Comparison of ENCODE assay signal across 25 cellular contexts in the genomic region with DNA sequence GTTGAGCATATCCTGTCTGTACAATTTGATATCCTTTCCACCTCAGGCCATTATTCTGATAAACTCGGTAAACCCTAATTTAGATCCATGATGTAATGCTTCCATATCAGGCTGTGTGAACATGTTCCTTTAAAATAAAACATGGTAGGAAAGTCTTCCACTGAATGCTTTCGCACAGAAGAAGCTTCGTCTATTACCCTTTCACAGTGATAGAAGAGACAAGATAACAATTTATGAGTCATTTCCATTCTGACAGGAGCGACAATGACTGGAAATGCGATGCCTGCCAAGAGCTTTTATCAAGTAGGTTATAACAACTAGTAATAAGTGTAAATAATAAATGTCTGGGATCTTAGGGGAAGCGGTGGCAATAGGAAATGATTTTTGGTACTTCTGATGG.
"Had no signal": no experiment of that assay in that cellular context is flagged by ENCODE, and none has a peak within 500 bp of the region (broad histone marks: within the 10 kb centered on the region; RNA-seq: fewer than 3 reads in every experiment).

No MANE protein-coding gene starts in this region.

- H3K36me3 ChIP-seq: neural progenitor cell, ovary, right lobe of liver, sigmoid colon, stomach, thoracic aorta, thyroid gland, tibial nerve, upper lobe of right lung, uterus had no signal

- H3K27me3 ChIP-seq: neural progenitor cell, ovary, right lobe of liver, sigmoid colon, stomach, thyroid gland, tibial nerve, uterus had no signal

- H3K9me3 ChIP-seq: ovary, psoas muscle, right lobe of liver, sigmoid colon, stomach, thoracic aorta, thyroid gland, tibial nerve, upper lobe of right lung, uterus had no signal

- H3K4me2 ChIP-seq: neural progenitor cell had no signal

- H2AFZ ChIP-seq: neural progenitor cell, parathyroid adenoma had no signal

- H3K9ac ChIP-seq: neural progenitor cell, parathyroid adenoma had no signal

- DNase-seq: naive thymus-derived CD4-positive, alpha-beta T cell; natural killer cell; nephron progenitor cell; occipital lobe; ovary; psoas muscle; right cardiac atrium; right lobe of liver; sigmoid colon; small intestine; stimulated activated CD4-positive, alpha-beta T cell treated with anti-CD3 and anti-CD28 coated beads, Interleukin-15, amount 100 ng/mL, for 24 hours; stimulated activated CD4-positive, alpha-beta T cell treated with anti-CD3 and anti-CD28 coated beads, Interleukin-2, amount 100 ng/mL, for 24 hours; stimulated activated CD4-positive, alpha-beta T cell treated with anti-CD3 and anti-CD28 coated beads, Interleukin-2, amount 100 ng/mL, for 48 hours; stimulated activated CD4-positive, alpha-beta T cell treated with anti-CD3 and anti-CD28 coated beads, Interleukin-4, amount 100 ng/mL, for 24 hours; stimulated activated naive B cell treated with anti-CD40 and anti-IgM and Interleukin-4, amounts not matched to agents 10 μg/mL and 1 μg/mL and 100 μg/mL, for 72 hours; stimulated activated naive CD4-positive, alpha-beta T cell treated with Interleukin-2 at 50 U/mL for 16 hours; stomach; thyroid gland; upper lobe of right lung; uterus had no signal

- H3K27ac ChIP-seq: neural progenitor cell, ovary, parathyroid adenoma, psoas muscle, right lobe of liver, sigmoid colon, stomach, thoracic aorta, thyroid gland, tibial nerve, upper lobe of right lung, uterus had no signal

- H3K79me2 ChIP-seq: parathyroid adenoma had no signal

- ATAC-seq: naive thymus-derived CD4-positive, alpha-beta T cell; natural killer cell; psoas muscle; right cardiac atrium; stimulated activated effector memory CD8-positive, alpha-beta T cell treated with anti-CD3 and anti-CD28 coated beads, Interleukin-12 subunit alpha, Interleukin-12 subunit beta, amount 100 ng/mL, for 72 hours; stimulated activated naive B cell treated with anti-CD40 and anti-IgM and Interleukin-4, amounts not matched to agents 10 μg/mL and 1 μg/mL and 100 μg/mL, for 72 hours; upper lobe of right lung had no signal

- H3K4me3 ChIP-seq: neural progenitor cell, ovary, psoas muscle, right lobe of liver, sigmoid colon, stomach, thoracic aorta, thyroid gland, tibial nerve, upper lobe of right lung, uterus had no signal
